15 cellular contexts compared by ENCODE assay signal in genomic region chr1:67401443-67401842, GRCh38.
"Had no signal": no experiment of that assay in that cellular context is flagged by ENCODE, and none has a peak within 500 bp of the region (broad histone marks: within the 10 kb centered on the region; RNA-seq: fewer than 3 reads in every experiment).

No MANE protein-coding gene starts in this region.

- H3K36me3 ChIP-seq: prostate gland, stomach, thoracic aorta had no signal

- DNase-seq: activated CD4-positive, alpha-beta T cell treated with anti-CD3 and anti-CD28 coated beads for 1 hour; activated CD4-positive, alpha-beta T cell treated with anti-CD3 and anti-CD28 coated beads, Interleukin-2, amount 50 U/mL, for 48 hours; activated CD8-positive, alpha-beta memory T cell treated with anti-CD3 and anti-CD28 coated beads, Interleukin-2, amount 10 ng/mL, durations not matched to agents 7 days and 5 days; activated naive CD4-positive, alpha-beta T cell treated with anti-CD3 and anti-CD28 coated beads, Interleukin-2, amount 50 U/mL, for 16 hours; amygdala; cortex of kidney; effector memory CD8-positive, alpha-beta T cell; hypothalamus; occipital lobe; stimulated activated CD4-positive, alpha-beta T cell treated with anti-CD3 and anti-CD28 coated beads, Interleukin-12 subunit alpha, Interleukin-12 subunit beta, amount 100 ng/mL, for 4 hours; stomach had no signal

- H3K27ac ChIP-seq: prostate gland, stomach, thoracic aorta had no signal

- H3K9me3 ChIP-seq: prostate gland, stomach, thoracic aorta had no signal

- ATAC-seq: activated CD8-positive, alpha-beta memory T cell treated with anti-CD3 and anti-CD28 coated beads, Interleukin-2, amount 10 ng/mL, durations not matched to agents 7 days and 5 days; effector memory CD8-positive, alpha-beta T cell; sciatic nerve had no signal

- H3K4me1 ChIP-seq: prostate gland had no signal

- H3K27me3 ChIP-seq: stomach had no signal

- H3K4me3 ChIP-seq: lung, prostate gland, stomach, thoracic aorta had no signal
